In genomic region chr15:43871835-43872234, GRCh38 we compare ENCODE assay signal across 1 cellular context.
TF ChIP-seq lines count a peak whose summit lies in the region.

No MANE protein-coding gene starts in this region.

TF ChIP-seq in K562, 482 proteins besides CTCF, POLR2A, EP300 and RAD21:
- TF ChIP-seq ZBTB40 (IDR thresholded peaks at IDR 0.05) (peak; percentile 85), ZBTB40 (CRISPR knock-in tag; IDR thresholded peaks at IDR 0.05) (0 out of 2 replicates have a peak, but pooled peaks have one; percentile 44), ZNF277 (CRISPR knock-in tag; IDR thresholded peaks at IDR 0.05; ENCODE audit: borderline replicate concordance) (no peak)
TF ChIP-seq in K562: peak in this region for 1.
